In genomic region chr3:171457263-171458055, GRCh38 we compare ENCODE assay signal across 8 cellular contexts. TPM values are rescaled to one million over a fixed set of nuclear protein-coding genes. Genes with fewer than 3 reads are reported as not detected.
DNase-seq lines count a peak whose midpoint lies in the region; ATAC-seq and TF ChIP-seq lines count a peak whose summit lies in the region.

No MANE protein-coding gene starts in this region.

- H3K9ac ChIP-seq in BLaER1 treated with 17β-estradiol and CSF1 and Interleukin-3, amounts not matched to agents 10 nM and 100 nM: no peak overlapping the region
- no peak overlapping the region for H3K9ac ChIP-seq in OCI-LY3 (ENCODE audit: low read length)
- H3K9ac ChIP-seq in duodenal mucosa (ENCODE audit: low read depth in 1 of 2, low read length in 2 of 2): peak overlapping the region; percentile 26 to 74
- no peak overlapping the region for H3K9ac ChIP-seq in muscle layer of colon (ENCODE audit: low read length)

- TF ChIP-seq CTCF in OCI-LY3 (IDR thresholded peaks at IDR 0.05; ENCODE audit: low read depth, low read length) (no peak), glutamatergic neuron (IDR thresholded peaks at IDR 0.05; ENCODE audit: partially characterized antibody, unreplicated experiment) (no peak)

- H3K4me1 Mint-ChIP-seq in glutamatergic neuron (ENCODE audit: low read depth, unreplicated experiment): peaks cover 11% of the 10 kb centered on the region

- no peak for DNase-seq in posterior vena cava (ENCODE audit: low spot score)
- no peak for DNase-seq in NCI-H2029 treated with DMSO at 0.1 percent for 48 hours (lab: John Stamatoyannopoulos, UW)
- no peak for DNase-seq in glutamatergic neuron

- no peak overlapping the region for H2AFZ ChIP-seq in OCI-LY3 (ENCODE audit: low read depth, low read length)

- no peak overlapping the region for H3K27ac ChIP-seq in BLaER1 treated with 17β-estradiol and CSF1 and Interleukin-3, amounts not matched to agents 10 nM and 100 nM
- H3K27ac ChIP-seq in OCI-LY3 (ENCODE audit: low read length) (no peak overlapping the region), duodenal mucosa (ENCODE audit: low read depth, low read length) (no peak overlapping the region), muscle layer of colon (ENCODE audit: low read depth, low read length) (peak overlapping the region; percentile 17)

- peak overlapping the region; percentile 80 to 99 (median 98) for H3K4me2 ChIP-seq in BLaER1 treated with 17β-estradiol and CSF1 and Interleukin-3, amounts not matched to agents 10 nM and 100 nM
- peak overlapping the region; percentile 91 for H3K4me2 ChIP-seq in OCI-LY3 (ENCODE audit: low read length)

- no peak overlapping the region for H3K27ac Mint-ChIP-seq in glutamatergic neuron (ENCODE audit: unreplicated experiment)

- H4K20me1 ChIP-seq in BLaER1 treated with 17β-estradiol and CSF1 and Interleukin-3, amounts not matched to agents 10 nM and 100 nM: peaks cover 0 to 23% (median 6%) of the 10 kb centered on the region in 11 experiments; a peak in 10 of 22 replicates
- peaks cover 62% of the 10 kb centered on the region for H4K20me1 ChIP-seq in OCI-LY3 (ENCODE audit: insufficient read depth, low read length)

- H3K4me1 ChIP-seq in BLaER1 treated with 17β-estradiol and CSF1 and Interleukin-3, amounts not matched to agents 10 nM and 100 nM: peaks cover 14 to 37% (median 32%) of the 10 kb centered on the region in 10 experiments
- peaks cover 25% of the 10 kb centered on the region for H3K4me1 ChIP-seq in OCI-LY3 (ENCODE audit: low read length)
- H3K4me1 ChIP-seq in duodenal mucosa (ENCODE audit: control insufficient read depth in 1 of 2, insufficient read depth in 2 of 2, low read length in 2 of 2): peaks cover 54 to 56% of the 10 kb centered on the region in 2 donors
- H3K4me1 ChIP-seq in muscle layer of colon (ENCODE audit: insufficient read depth, low read length): peaks cover 19% of the 10 kb centered on the region

- no peak for ATAC-seq in GM19463 (IDR thresholded peaks at IDR 0.05; ENCODE audit: unreplicated experiment)

- H3K27me3 ChIP-seq in BLaER1 treated with 17β-estradiol and CSF1 and Interleukin-3, amounts not matched to agents 10 nM and 100 nM: peaks cover 29 to 53% (median 36%) of the 10 kb centered on the region in 11 experiments
- no peaks in the 10 kb centered on the region for H3K27me3 ChIP-seq in OCI-LY3 (ENCODE audit: low read depth, low read length)
- no peaks in the 10 kb centered on the region for H3K27me3 ChIP-seq in duodenal mucosa (ENCODE audit: control insufficient read depth in 1 of 2, insufficient read depth in 2 of 2, low read length in 2 of 2)
- no peaks in the 10 kb centered on the region for H3K27me3 ChIP-seq in muscle layer of colon (ENCODE audit: control insufficient read depth in 1 of 2, insufficient read depth in 2 of 2, low read length in 2 of 2)

- intact Hi-C loops in posterior vena cava (cut with DNase I): no loop called here

- no peak overlapping the region for H3K4me3 Mint-ChIP-seq in glutamatergic neuron (ENCODE audit: unreplicated experiment)

- H3K9me3 Mint-ChIP-seq in glutamatergic neuron (ENCODE audit: unreplicated experiment): no peaks in the 10 kb centered on the region

- peak overlapping the region in 3 of 10 experiments; percentile 72 to 82 (median 77); a peak in 5 of 20 replicates for H3K4me3 ChIP-seq in BLaER1 treated with 17β-estradiol and CSF1 and Interleukin-3, amounts not matched to agents 10 nM and 100 nM
- peak overlapping the region; percentile 90; the same call in 1 of the 2 replicates for H3K4me3 ChIP-seq in OCI-LY3 (ENCODE audit: low read length)
- peak overlapping the region; percentile 96 to 97 for H3K4me3 ChIP-seq in duodenal mucosa (ENCODE audit: low read depth in 1 of 2, low read length in 2 of 2)
- no peak overlapping the region for H3K4me3 ChIP-seq in muscle layer of colon (ENCODE audit: low read depth in 1 of 2, low read length in 2 of 2)

- no peaks in the 10 kb centered on the region for H3K9me3 ChIP-seq in BLaER1 treated with 17β-estradiol and CSF1 and Interleukin-3, amounts not matched to agents 10 nM and 100 nM (replicated peaks in 1 of 11)
- H3K9me3 ChIP-seq in OCI-LY3 (ENCODE audit: insufficient read depth, low read length) (no peaks in the 10 kb centered on the region), duodenal mucosa (ENCODE audit: control insufficient read depth in 1 of 2, low read length in 2 of 2) (no peaks in the 10 kb centered on the region), muscle layer of colon (ENCODE audit: low read length) (no peaks in the 10 kb centered on the region)

- peaks cover 89% of the 10 kb centered on the region for H3K79me2 ChIP-seq in OCI-LY3 (ENCODE audit: low read length)

- peaks cover 14% of the 10 kb centered on the region for H3K27me3 Mint-ChIP-seq in glutamatergic neuron (ENCODE audit: unreplicated experiment)

- no peaks in the 10 kb centered on the region for H3K36me3 ChIP-seq in BLaER1 treated with 17β-estradiol and CSF1 and Interleukin-3, amounts not matched to agents 10 nM and 100 nM
- H3K36me3 ChIP-seq in OCI-LY3 (replicated peaks; ENCODE audit: low read depth, low read length) (no peaks in the 10 kb centered on the region), duodenal mucosa (ENCODE audit: control insufficient read depth in 1 of 2, insufficient read depth in 2 of 2, low read length in 2 of 2) (no peaks in the 10 kb centered on the region), muscle layer of colon (ENCODE audit: insufficient read depth, low read length) (no peaks in the 10 kb centered on the region)

- no peaks in the 10 kb centered on the region for H3K36me3 Mint-ChIP-seq in glutamatergic neuron (ENCODE audit: unreplicated experiment)

RNA-seq across cellular contexts. Expression of gene TNIK, which starts 2.7 kb away (rescaled TPM):
- total RNA-seq in posterior vena cava (10 to 100 TPM; 16.5 to 20.3 TPM), glutamatergic neuron (ENCODE audit: unreplicated experiment) (1.5 TPM)

Comparison
In these comparisons a context has a peak if more than half of its experiments do, and no peak if none do; other contexts are left out.
1. H3K4me3 ChIP-seq: peak in OCI-LY3 (single experiment) and duodenal mucosa (2 of 2); none in muscle layer of colon (0 of 2).
2. H3K9ac ChIP-seq: peak in duodenal mucosa (2 of 2); none in BLaER1 treated with 17β-estradiol and CSF1 and Interleukin-3, amounts not matched to agents 10 nM and 100 nM (0 of 11), OCI-LY3 (single experiment) and muscle layer of colon (single experiment).